8 cellular contexts compared by ENCODE assay signal in the genomic region with DNA sequence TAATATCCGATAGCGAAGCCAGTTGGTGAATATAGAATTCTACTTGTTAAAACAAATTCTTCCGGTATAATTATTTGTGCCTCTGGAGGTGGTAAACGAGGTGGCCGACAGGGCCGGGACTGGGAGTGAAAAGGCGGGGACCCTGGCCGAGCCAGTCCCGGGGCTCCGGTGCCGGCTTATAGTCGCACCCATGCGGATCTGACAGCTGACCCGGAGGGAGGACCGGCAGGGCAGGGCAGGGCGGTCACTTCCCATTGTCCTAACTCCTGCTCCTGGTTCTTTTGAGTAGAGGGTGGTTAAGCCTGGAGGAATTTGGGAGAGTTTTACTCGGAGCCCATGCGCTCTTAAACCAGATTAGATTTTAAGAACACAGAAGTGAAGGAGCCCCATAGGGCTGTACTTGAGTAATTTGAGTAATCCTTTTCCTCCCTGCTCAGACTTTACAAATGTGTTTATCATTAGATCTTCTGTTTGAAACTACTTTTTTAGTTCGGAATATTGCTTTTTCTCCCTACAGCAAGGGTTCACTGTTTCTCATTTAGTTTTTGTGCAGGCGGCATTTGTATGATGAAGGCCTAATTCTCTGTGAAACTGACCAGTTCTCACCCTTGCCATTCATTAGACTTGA. TPM values are rescaled to one million over a fixed set of nuclear protein-coding genes. Genes with fewer than 3 reads are reported as not detected.
DNase-seq lines count a peak whose midpoint lies in the region; ATAC-seq, FAIRE-seq and TF ChIP-seq lines count a peak whose summit lies in the region.

No MANE protein-coding gene starts in this region.

- H2AFZ ChIP-seq in PC-9 (peak overlapping the region; percentile 56; the same call in 1 of the 2 replicates), keratinocyte (ENCODE audit: control insufficient read depth, low read length) (peak overlapping the region; percentile 5)

- H3K4me1 ChIP-seq in PC-9 (replicated peaks; ENCODE audit: insufficient read depth) (peaks cover 34% of the 10 kb centered on the region), breast epithelium (no peaks in the 10 kb centered on the region), keratinocyte (ENCODE audit: control insufficient read depth, extremely low read depth, insufficient read depth, low read length) (peaks cover 16% of the 10 kb centered on the region)

- TF ChIP-seq CTCF in PC-9 (conservative IDR thresholded peaks at IDR 0.05), result no peak
- no peak for TF ChIP-seq CTCF in breast epithelium (IDR thresholded peaks at IDR 0.05)
- no peak for TF ChIP-seq CTCF in keratinocyte (optimal IDR thresholded peaks at IDR 0.05 in 1 of 3, IDR thresholded peaks at IDR 0.05 in 1 of 3, conservative IDR thresholded peaks at IDR 0.05 in 1 of 3; ENCODE audit: extremely low read depth in 1 of 3, insufficient read depth in 2 of 3, low read length in 3 of 3)

- FAIRE-seq in GM12891 (lab: Jason Lieb, UNC), result no peak
- FAIRE-seq in keratinocyte (lab: Jason Lieb, UNC), result no peak

- no peaks in the 10 kb centered on the region for H3K9me2 ChIP-seq in PC-9 (ENCODE audit: insufficient read depth)

- no peaks in the 10 kb centered on the region for H3K9me3 ChIP-seq in PC-9 (ENCODE audit: insufficient read depth, low read depth)
- no peaks in the 10 kb centered on the region for H3K9me3 ChIP-seq in breast epithelium
- H3K9me3 ChIP-seq in keratinocyte (ENCODE audit: control insufficient read depth, low read depth, low read length), result no peaks in the 10 kb centered on the region

- ATAC-seq in HG03045 (IDR thresholded peaks at IDR 0.05; ENCODE audit: unreplicated experiment), result no peak
- ATAC-seq in HG03095 (IDR thresholded peaks at IDR 0.05; ENCODE audit: unreplicated experiment), result no peak

- H3F3A ChIP-seq in PC-9 (ENCODE audit: insufficient read depth, low read depth), result peaks cover 9% of the 10 kb centered on the region; the same call in 1 of the 2 replicates

- peak overlapping the region; percentile 98 for H3K4me3 ChIP-seq in PC-9
- H3K4me3 ChIP-seq in breast epithelium, result peak overlapping the region; percentile 73 to 96 (median 95)
- peak overlapping the region; percentile 88 to 98 (median 93) for H3K4me3 ChIP-seq in keratinocyte (ENCODE audit: control insufficient read depth in 2 of 3, extremely low read depth in 1 of 3, insufficient read depth in 2 of 3, low read depth in 1 of 3, low read length in 3 of 3)

- H4K20me1 ChIP-seq in PC-9 (ENCODE audit: insufficient read depth) (peaks cover 55% of the 10 kb centered on the region), keratinocyte (ENCODE audit: control insufficient read depth, extremely low read depth, insufficient read depth, low read length) (peaks cover 31% of the 10 kb centered on the region)

- peak overlapping the region; percentile 40 for H3K27ac ChIP-seq in PC-9
- peak overlapping the region; percentile 97 to 98 for H3K27ac ChIP-seq in breast epithelium
- peak overlapping the region; percentile 72 for H3K27ac ChIP-seq in keratinocyte (ENCODE audit: control insufficient read depth, insufficient read depth, low read length)

- H3K36me3 ChIP-seq in PC-9 (ENCODE audit: low read depth) (peaks cover 5% of the 10 kb centered on the region; the same call in 1 of the 2 replicates), breast epithelium (no peaks in the 10 kb centered on the region), keratinocyte (ENCODE audit: control insufficient read depth in 2 of 2, extremely low read depth in 1 of 2, insufficient read depth in 2 of 2, low read length in 2 of 2) (peaks cover 0 to 1% of the 10 kb centered on the region in 2 experiments)

- intact Hi-C loops in PC-9 (cut with micrococcal nuclease; ENCODE audit: unreplicated experiment) (loop anchor here (2.0 to 5.0 kb wide), 2 partner anchors 91 to 205 kb away; no protein-coding TSS in a partner anchor), breast epithelium (cut with DNase I; ENCODE audit: low total_unique reads) (no loop called here)

- H3K4me2 ChIP-seq in PC-9 (peak overlapping the region; percentile 99), keratinocyte (ENCODE audit: control insufficient read depth, extremely low read depth, insufficient read depth, low read depth, low read length) (peak overlapping the region; percentile 94)

- CTCF ChIA-PET in PC-9 (lab: Charles Lee), result no interaction called here

- BruUV-seq in PC-9 (replicated peaks; lab: Mats Ljungman, UMichigan), result no TSS peak

- peak overlapping the region; percentile 85 for H3K9ac ChIP-seq in keratinocyte (ENCODE audit: control insufficient read depth, extremely low read depth, insufficient read depth, low read length)

- peaks cover 12% of the 10 kb centered on the region for H3K9me1 ChIP-seq in keratinocyte (ENCODE audit: control insufficient read depth, extremely low read depth, insufficient read depth, low read length)

- peaks cover 66% of the 10 kb centered on the region for H3K79me2 ChIP-seq in PC-9 (ENCODE audit: low read depth)
- H3K79me2 ChIP-seq in keratinocyte (ENCODE audit: control insufficient read depth, insufficient read depth, low read length), result peaks cover 66% of the 10 kb centered on the region

- dilution Hi-C loops in keratinocyte (cut with MboI; ENCODE audit: extremely low pct_ligation_motif_present, low sequenced_read_pairs), result no loop called here

- DNase-seq in GM12891 (ENCODE audit: insufficient read length, low spot score) (no peak), PC-9 (peak; percentile 48 to 51), breast epithelium (ENCODE audit: low spot score in 2 of 2) (peak in 1 of 2 donors; percentile 62), keratinocyte (ENCODE audit: low read depth, low spot score) (no peak), GDM1 (lab: John Stamatoyannopoulos, UW) (no peak)
- DNase-seq in stimulated activated CD4-positive, alpha-beta T cell treated with anti-CD3 and anti-CD28 coated beads, Interleukin-1b, Interleukin-23, amount 100 ng/mL, for 48 hours, result peak; percentile 25

- no peaks in the 10 kb centered on the region for H3K27me3 ChIP-seq in PC-9 (ENCODE audit: insufficient read depth, low read depth)
- no peaks in the 10 kb centered on the region for H3K27me3 ChIP-seq in breast epithelium
- no peaks in the 10 kb centered on the region for H3K27me3 ChIP-seq in keratinocyte (ENCODE audit: control insufficient read depth, extremely low read depth, insufficient read depth, low read length)

- POLR2A ChIA-PET in PC-9 (lab: Charles Lee; ENCODE audit: unreplicated experiment), result interaction anchor here (0.9 kb wide), 1 partner anchor 247 kb away, joined by 4 read pairs; no protein-coding TSS in a partner anchor

- TF ChIP-seq POLR2A in GM12891 (IDR thresholded peaks at IDR 0.05; ENCODE audit: low read depth, low read length), result no peak; the same call in 1 of the 2 replicates
- no peak for TF ChIP-seq POLR2A in breast epithelium (IDR thresholded peaks at IDR 0.05)

TF ChIP-seq in GM12891, 5 proteins besides CTCF, POLR2A, EP300 and RAD21:
- no peak for TF ChIP-seq POU2F2 (IDR thresholded peaks at IDR 0.05; ENCODE audit: low read depth, low read length)
- TF ChIP-seq TAF1 (IDR thresholded peaks at IDR 0.05; ENCODE audit: low read depth, low read length), result 0 out of 2 replicates have a peak, but pooled peaks have one; percentile 22
- no peak for TF ChIP-seq PAX5 (IDR thresholded peaks at IDR 0.05; ENCODE audit: insufficient read depth, low read length, severe bottlenecking)
- no peak for TF ChIP-seq POLR2AphosphoS5 (IDR thresholded peaks at IDR 0.05; ENCODE audit: low read depth, low read length)

RNA-seq across cellular contexts. Expression of a gene that starts 1.8 kb away (rescaled TPM):
- 47.2 TPM for polyA plus RNA-seq in GM12891 (2012; ENCODE audit: low read depth, missing spikeins)
- total RNA-seq in PC-9 (2021), result 30.8 and 30.9 TPM in 2 replicates
- 10 to 100 TPM; 16.3 to 39.5 (median 25.6) TPM for total RNA-seq in breast epithelium
- polyA plus RNA-seq in keratinocyte, result 27.8 to 44.3 TPM (median 41.6 TPM) in 3 replicates
- polyA plus RNA-seq in keratinocyte (2011; ENCODE audit: low read depth), result 14.7 TPM
- 18.7 and 31.5 TPM in 2 replicates for polyA plus RNA-seq in keratinocyte (2011; cell fraction: cytosol; rRNA removed)
- polyA plus RNA-seq in keratinocyte (2011; cell fraction: nucleus; rRNA removed), result 59.1 and 65.1 TPM in 2 replicates
- 22.8 and 25.6 TPM in 2 replicates for polyA plus RNA-seq in keratinocyte (2012; ENCODE audit: low replicate concordance)
- 26.4 to 46.7 TPM (median 37.5 TPM) in 3 replicates for polyA minus RNA-seq in keratinocyte
- 28.4 TPM for polyA minus RNA-seq in keratinocyte (2011; cell fraction: cytosol; rRNA and poly(A)+ RNA removed)
- polyA minus RNA-seq in keratinocyte (2011; cell fraction: nucleus; rRNA and poly(A)+ RNA removed), result 53.2 and 79.5 TPM in 2 replicates

Comparison
In these comparisons a context has a peak if more than half of its experiments do, and no peak if none do; other contexts are left out.
1. DNase-seq: peak in PC-9 (2 of 2) and stimulated activated CD4-positive, alpha-beta T cell treated with anti-CD3 and anti-CD28 coated beads, Interleukin-1b, Interleukin-23, amount 100 ng/mL, for 48 hours (single experiment); none in GM12891 (single experiment), keratinocyte (single experiment) and GDM1 (single experiment).
2. H3K27ac ChIP-seq: peak in every context shown above with its lines; median percentile 98 in breast epithelium; 72 in keratinocyte; 40 in PC-9.
3. Peak in every context shown above with its lines, with median percentiles within 50 percentile points of each other: H3K4me3 ChIP-seq.